22 cellular contexts compared by ENCODE assay signal in the genomic region with DNA sequence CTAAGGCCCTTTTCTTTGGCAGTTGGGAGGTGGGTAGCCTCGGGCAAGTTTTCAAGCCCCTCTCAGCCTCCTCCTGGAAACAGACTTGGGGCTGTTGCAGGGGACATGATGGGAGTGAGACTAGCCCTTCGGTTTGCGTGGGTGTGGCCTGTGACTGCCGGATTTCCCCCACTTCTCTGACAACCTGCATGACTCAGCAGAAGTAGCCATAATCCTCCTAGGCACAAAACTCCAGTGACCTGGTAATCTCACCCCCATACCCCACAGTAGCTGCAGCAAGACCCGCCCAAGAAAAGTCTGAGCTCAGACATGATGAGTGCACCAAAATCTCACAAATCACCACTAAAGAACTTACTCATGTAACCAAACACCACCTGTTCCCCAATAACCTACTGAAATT.
"Had no signal": no experiment of that assay in that cellular context is flagged by ENCODE, and none has a peak within 500 bp of the region (broad histone marks: within the 10 kb centered on the region; RNA-seq: fewer than 3 reads in every experiment).

No MANE protein-coding gene starts in this region.

- H3K9me3 ChIP-seq: ascending aorta, gastrocnemius medialis, suprapubic skin, tibial artery had no signal

- H2AFZ ChIP-seq: hepatocyte had no signal

- DNase-seq: activated CD4-positive, alpha-beta T cell treated with anti-CD3 and anti-CD28 coated beads for 4 hours; activated CD4-positive, alpha-beta T cell treated with anti-CD3 and anti-CD28 coated beads, Interleukin-2, amount 50 U/mL, for 4 hours; activated naive CD4-positive, alpha-beta T cell treated with Interleukin-2 at 50 U/mL for 16 hours; activated naive CD8-positive, alpha-beta T cell treated with anti-CD3 and anti-CD28 coated beads, Interleukin-2, amount 10 ng/mL, durations not matched to agents 7 days and 5 days; activated T-cell treated with anti-CD3 and anti-CD28 coated beads for 4 hours; brain microvascular endothelial cell; dorsolateral prefrontal cortex; effector memory CD4-positive, alpha-beta T cell; gastrocnemius medialis; left cardiac atrium; left ventricle myocardium superior; stimulated activated CD4-positive, alpha-beta T cell treated with anti-CD3 and anti-CD28 coated beads, Interleukin-1b, Interleukin-23, amount 100 ng/mL, for 48 hours; stimulated activated naive B cell treated with anti-CD40 and anti-IgM and Interleukin-4, amounts not matched to agents 10 μg/mL and 1 μg/mL and 100 μg/mL, for 72 hours; tibial artery had no signal

- FAIRE-seq: keratinocyte, TTC549 had no signal

- H3K4me2 ChIP-seq: hepatocyte had no signal

- H3K79me2 ChIP-seq: hepatocyte had no signal

- H3K27ac ChIP-seq: ascending aorta, brain microvascular endothelial cell, coronary artery, dorsolateral prefrontal cortex, gastrocnemius medialis, hepatocyte, skin epidermis, suprapubic skin, tibial artery, VCaP had no signal

- H3K4me3 ChIP-seq: ascending aorta, coronary artery, dorsolateral prefrontal cortex, gastrocnemius medialis, hepatocyte, skin epidermis, suprapubic skin, tibial artery had no signal

- H3K4me1 ChIP-seq: ascending aorta, gastrocnemius medialis, suprapubic skin, tibial artery had no signal

- H3K36me3 ChIP-seq: ascending aorta, brain microvascular endothelial cell, gastrocnemius medialis, suprapubic skin, tibial artery had no signal

- H3K27me3 ChIP-seq: ascending aorta, brain microvascular endothelial cell, hepatocyte, suprapubic skin, tibial artery had no signal
